23 cellular contexts compared by ENCODE assay signal in genomic region chr1:219963432-219963831, GRCh38. TPM values are rescaled to one million over a fixed set of nuclear protein-coding genes. Genes with fewer than 3 reads are reported as not detected.
DNase-seq lines count a peak whose midpoint lies in the region; ATAC-seq, FAIRE-seq and TF ChIP-seq lines count a peak whose summit lies in the region.
"Had no signal": no experiment of that assay in that cellular context is flagged by ENCODE, and none has a peak within 500 bp of the region (broad histone marks: within the 10 kb centered on the region; RNA-seq: fewer than 3 reads in every experiment).

No MANE protein-coding gene starts in this region.

- DNase-seq in NCI-H748 (lab: John Stamatoyannopoulos, UW; ENCODE audit: unreplicated experiment) (peak; percentile 7), NCI-H748 treated with DMSO at 0.1 percent for 48 hours (lab: John Stamatoyannopoulos, UW) (no peak), PC-3 (peak; percentile 49), left lung (no peak), small intestine (peak; percentile 72), GM03348 (ENCODE audit: low spot score) (no peak)
- no peak for DNase-seq in CD4-positive, alpha-beta T cell
- DNase-seq: CD8-positive, alpha-beta T cell; NCI-H1105 treated with DMSO at 0.1 percent for 48 hours; NCI-H1694; NCI-H2107; NCI-H524 treated with DMSO at 0.1 percent for 48 hours; NK-92 treated with Interleukin-12 subunit alpha and Interleukin-12 subunit beta, amount 100 ng/mL, for 24 hours; Right ventricle myocardium superior; SK-N-SH had no signal

- no peaks in the 10 kb centered on the region for H3F3A ChIP-seq in PC-3 (ENCODE audit: low read length, unreplicated experiment)

- WGBS in small intestine, 3 donors, result 30 to 62% (median 37%) methylated on average over 7 of the region's 7 CpGs

- no peak overlapping the region for H2AFZ ChIP-seq in PC-3 (ENCODE audit: low read length)

- H3K4me1 ChIP-seq in PC-3 (ENCODE audit: insufficient read depth, low read length) (peaks cover 8% of the 10 kb centered on the region), left lung (no peaks in the 10 kb centered on the region), small intestine (ENCODE audit: control insufficient read depth in 2 of 2, insufficient read depth in 1 of 2, low read depth in 1 of 2, low read length in 1 of 2) (peaks cover 0 to 3% of the 10 kb centered on the region in 2 donors)
- H3K4me1 ChIP-seq: HAP-1 had no signal

- H3K9me3 ChIP-seq in PC-3 (ENCODE audit: low read length), result no peaks in the 10 kb centered on the region
- no peaks in the 10 kb centered on the region for H3K9me3 ChIP-seq in left lung
- no peaks in the 10 kb centered on the region for H3K9me3 ChIP-seq in small intestine (ENCODE audit: control insufficient read depth, low read depth)
- no peaks in the 10 kb centered on the region for H3K9me3 ChIP-seq in CD4-positive, alpha-beta T cell (ENCODE audit: control insufficient read depth, low read length)
- H3K9me3 ChIP-seq: HAP-1, SK-N-SH had no signal

- no TSS peak for BruUV-seq in PC-3 (replicated peaks; lab: Mats Ljungman, UMichigan)

- POLR2A ChIA-PET in PC-3 (lab: Charles Lee; ENCODE audit: unreplicated experiment), result interaction anchor here (0.9 kb wide), 1 partner anchor 32 kb away, joined by 3 read pairs; no protein-coding TSS in a partner anchor
- POLR2A ChIA-PET in CD4-positive, alpha-beta T cell (lab: Charles Lee), result no interaction called here

- ATAC-seq in PC-3, result no peak
- ATAC-seq in left lung, result peak; percentile 76
- ATAC-seq in CD4-positive, alpha-beta T cell (ENCODE audit: poor library complexity), result no peak
- ATAC-seq in HG03139 (IDR thresholded peaks at IDR 0.05; ENCODE audit: unreplicated experiment), result no peak
- ATAC-seq: CD8-positive, alpha-beta T cell had no signal

- intact Hi-C loops in PC-3 (cut with micrococcal nuclease), result no loop called here
- intact Hi-C loops in left lung (cut with DNase I), result no loop called here
- intact Hi-C loops in CD4-positive, alpha-beta T cell (cut with DNase I, micrococcal nuclease), result no loop called here

- TF ChIP-seq CTCF in PC-3 (conservative IDR thresholded peaks at IDR 0.05; ENCODE audit: low read depth, low read length) (no peak), left lung (IDR thresholded peaks at IDR 0.05) (no peak)
- TF ChIP-seq CTCF in CD4-positive, alpha-beta T cell (IDR thresholded peaks at IDR 0.05), result no peak

- H3K79me2 ChIP-seq in PC-3 (ENCODE audit: low read length), result no peaks in the 10 kb centered on the region

- no peak overlapping the region for H3K4me3 ChIP-seq in PC-3 (ENCODE audit: low read length)
- H3K4me3 ChIP-seq in left lung, result no peak overlapping the region
- no peak overlapping the region for H3K4me3 ChIP-seq in small intestine (ENCODE audit: low read depth in 1 of 2, low read length in 2 of 2)
- H3K4me3 ChIP-seq: HAP-1 had no signal

- no peak overlapping the region for H3K9ac ChIP-seq in PC-3 (ENCODE audit: low read length)
- H3K9ac ChIP-seq: SK-N-SH had no signal

- H3K9me3 Mint-ChIP-seq in CD4-positive, alpha-beta T cell, result no peaks in the 10 kb centered on the region
- H3K9me3 Mint-ChIP-seq: CD8-positive, alpha-beta T cell had no signal

- H4K20me1 ChIP-seq in PC-3 (ENCODE audit: low read length), result no peaks in the 10 kb centered on the region

- no peaks in the 10 kb centered on the region for H3K4me1 Mint-ChIP-seq in CD4-positive, alpha-beta T cell (ENCODE audit: low read depth)

- CTCF ChIA-PET in PC-3 (lab: Charles Lee), result no interaction called here
- CTCF ChIA-PET in CD4-positive, alpha-beta T cell (lab: Charles Lee), result no interaction called here

- FAIRE-seq in small intestine (lab: Jason Lieb, UNC), result no peak
- FAIRE-seq: A204.1, G401.6, GM19239, RCC 7860 had no signal

- no peak overlapping the region for H3K4me2 ChIP-seq in PC-3 (ENCODE audit: low read length)
- H3K4me2 ChIP-seq: SK-N-SH had no signal

- no peak overlapping the region for H3K4me3 Mint-ChIP-seq in CD4-positive, alpha-beta T cell
- H3K4me3 Mint-ChIP-seq: CD8-positive, alpha-beta T cell had no signal

- no peaks in the 10 kb centered on the region for H3K27me3 Mint-ChIP-seq in CD4-positive, alpha-beta T cell

- H3K36me3 ChIP-seq in PC-3 (ENCODE audit: low read depth, low read length) (peaks cover 5% of the 10 kb centered on the region; the same call in 1 of the 2 replicates), left lung (peaks cover 0 to 12% of the 10 kb centered on the region in 2 donors), small intestine (ENCODE audit: control insufficient read depth in 2 of 2, insufficient read depth in 2 of 2, low read length in 2 of 2) (peaks cover 0 to 4% of the 10 kb centered on the region in 2 donors)
- H3K36me3 ChIP-seq: HAP-1 had no signal

- H3K36me3 Mint-ChIP-seq in CD4-positive, alpha-beta T cell (ENCODE audit: low read depth), result peaks cover 10% of the 10 kb centered on the region

- no peaks in the 10 kb centered on the region for H3K9me2 ChIP-seq in PC-3 (replicated peaks; ENCODE audit: low read length)
- H3K9me2 ChIP-seq: SK-N-SH had no signal

- H3K27ac Mint-ChIP-seq in CD4-positive, alpha-beta T cell, result no peak overlapping the region
- H3K27ac Mint-ChIP-seq: CD8-positive, alpha-beta T cell had no signal

- H3K27me3 ChIP-seq in PC-3 (ENCODE audit: low read length) (peaks cover 4% of the 10 kb centered on the region), left lung (no peaks in the 10 kb centered on the region), small intestine (ENCODE audit: control insufficient read depth in 2 of 2, insufficient read depth in 2 of 2, low read length in 2 of 2) (no peaks in the 10 kb centered on the region)
- H3K27me3 ChIP-seq in CD4-positive, alpha-beta T cell (ENCODE audit: control insufficient read depth, insufficient read depth, low read length), result no peaks in the 10 kb centered on the region

- H3K27ac ChIP-seq in PC-3 (ENCODE audit: low read length) (no peak overlapping the region), left lung (no peak overlapping the region), small intestine (ENCODE audit: low read depth in 1 of 2, low read length in 1 of 2) (no peak overlapping the region)
- no peak overlapping the region for H3K27ac ChIP-seq in CD4-positive, alpha-beta T cell (ENCODE audit: low read depth, low read length)

RNA-seq across cellular contexts. Expression of gene SLC30A10, which starts 35.1 kb away (rescaled TPM):
- not detected in 2 replicates for total RNA-seq in PC-3 (2014; rRNA removed)
- total RNA-seq in left lung, result not detected
- polyA plus RNA-seq in small intestine, result 1 to 10 TPM; 4.7 to 7.6 (median 6.5) TPM
- not detected for total RNA-seq in CD4-positive, alpha-beta T cell
- total RNA-seq: CD8-positive, alpha-beta T cell; LHCN-M2 had no signal
- polyA plus RNA-seq: BJ had no signal

Comparison
In these comparisons a context has a peak if more than half of its experiments do, and no peak if none do; other contexts are left out.
1. DNase-seq: peak in NCI-H748 (single experiment), PC-3 (single experiment) and small intestine (single experiment); none in NCI-H748 treated with DMSO at 0.1 percent for 48 hours (single experiment), left lung (0 of 2), CD4-positive, alpha-beta T cell (0 of 10) and GM03348 (single experiment).